7 cellular contexts compared by ENCODE assay signal in the genomic region with DNA sequence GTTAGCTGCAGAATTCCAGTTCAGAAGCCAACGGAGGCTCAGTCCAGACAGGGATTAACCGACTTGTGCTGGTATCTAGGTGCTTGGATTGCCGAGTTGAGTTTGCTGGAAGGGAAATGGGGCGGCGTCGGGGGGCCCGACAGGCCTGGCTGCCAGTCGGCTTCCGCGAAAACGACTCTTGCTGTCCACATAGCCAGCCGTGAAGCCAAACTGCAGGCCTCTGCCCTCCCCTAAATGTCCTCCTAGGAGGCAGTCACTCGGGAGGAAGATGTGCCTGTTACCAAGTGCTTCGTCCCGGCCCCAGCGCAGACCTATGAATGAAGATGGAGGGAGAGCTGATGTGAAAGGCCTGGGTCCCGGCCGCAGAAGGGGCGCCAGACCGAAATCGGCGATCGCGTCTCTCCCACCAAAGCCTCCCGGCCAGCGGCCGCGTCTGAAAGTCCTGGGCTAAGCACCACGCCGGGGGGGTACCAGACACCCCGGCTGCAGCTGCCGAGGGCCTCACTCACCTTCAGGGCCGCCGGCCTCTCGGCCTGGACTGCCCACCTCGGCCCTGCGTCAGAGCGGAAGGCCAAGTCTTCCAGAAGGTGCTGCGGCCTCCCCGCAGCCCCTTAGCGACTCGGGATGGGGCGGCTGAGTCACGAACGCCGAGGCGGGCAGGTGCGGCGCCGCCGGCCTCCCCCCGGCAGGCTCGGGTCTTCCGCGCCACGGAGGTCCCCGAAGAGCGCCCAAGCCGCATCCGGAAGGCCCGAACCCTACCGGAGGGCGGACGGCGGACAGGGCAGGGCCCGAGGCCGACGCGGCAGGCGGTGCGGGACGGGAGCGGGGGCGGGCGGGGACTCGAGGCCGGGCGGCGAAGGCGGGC. TPM values are rescaled to one million over a fixed set of nuclear protein-coding genes. Genes with fewer than 3 reads are reported as not detected.
DNase-seq lines count a peak whose midpoint lies in the region; ATAC-seq and TF ChIP-seq lines count a peak whose summit lies in the region.

No MANE protein-coding gene starts in this region.

- no peak for TF ChIP-seq CTCF in cardiac fibroblast (IDR thresholded peaks at IDR 0.05; ENCODE audit: low read depth, low read length)

- DNase-seq in T-helper 2 cell (peak in 4 of 5 experiments; percentile 22 to 54 (median 25)), cardiac fibroblast (ENCODE audit: low read depth in 2 of 2) (peak; percentile 44 to 58), left lobe of liver (ENCODE audit: low spot score) (peak; percentile 56), globus pallidus (ENCODE audit: low spot score) (no peak)
- peak; percentile 55 for DNase-seq in stimulated activated CD8-positive, alpha-beta memory T cell treated with anti-CD3 and anti-CD28 coated beads, Interleukin-12 subunit alpha, Interleukin-12 subunit beta, amount 100 ng/mL, for 4 hours (ENCODE audit: low read depth)

- ATAC-seq in GM18511 (IDR thresholded peaks at IDR 0.05; ENCODE audit: unreplicated experiment) = peak; percentile 4
- ATAC-seq in HG02970 (IDR thresholded peaks at IDR 0.05; ENCODE audit: low FRiP score, unreplicated experiment) = peak; percentile 11
- peak; percentile 20 for ATAC-seq in left lobe of liver

- H3K4me3 ChIP-seq in cardiac fibroblast (replicated peaks in 1 of 2; ENCODE audit: low read depth in 2 of 2, low read length in 2 of 2) = peak overlapping the region; percentile 73 to 81

RNA-seq across cellular contexts. Expression of a gene that starts 7.5 kb away (rescaled TPM):
- 34.3 TPM for total RNA-seq in left lobe of liver

RNA-seq across cellular contexts. Expression of a gene that starts 9.5 kb away (rescaled TPM):
- total RNA-seq in left lobe of liver = 15.1 TPM

RNA-seq across cellular contexts. Expression of a gene that starts 13.0 kb away (rescaled TPM):
- total RNA-seq in left lobe of liver = 9.2 TPM

RNA-seq across cellular contexts. Expression of a gene that starts 26.6 kb away (rescaled TPM):
- 8.7 TPM for total RNA-seq in left lobe of liver

RNA-seq across cellular contexts. Expression of a gene that starts 27.2 kb away (rescaled TPM):
- total RNA-seq in left lobe of liver = 8.9 TPM
